In genomic region chr9:127776195-127776918, GRCh38 we compare ENCODE assay signal across 9 cellular contexts. TPM values are rescaled to one million over a fixed set of nuclear protein-coding genes. Genes with fewer than 3 reads are reported as not detected.
DNase-seq lines count a peak whose midpoint lies in the region; ATAC-seq, FAIRE-seq and TF ChIP-seq lines count a peak whose summit lies in the region.
"Had no signal": no experiment of that assay in that cellular context is flagged by ENCODE, and none has a peak within 500 bp of the region (broad histone marks: within the 10 kb centered on the region; RNA-seq: fewer than 3 reads in every experiment).

No MANE protein-coding gene starts in this region.

- no peaks in the 10 kb centered on the region for H3K79me1 ChIP-seq in H1 (ENCODE audit: low read depth, low read length)

- intact Hi-C loops in CD4-positive, alpha-beta memory T cell (cut with micrococcal nuclease), result loop anchor here (1.0 kb wide), 1 partner anchor 9 kb away; no protein-coding TSS in a partner anchor
- intact Hi-C loops in activated B cell treated with CpG ODN at 0.5 μM for 24 hours (cut with micrococcal nuclease), result loop anchor here (1.0 to 5.0 kb wide), 2 partner anchors 9 to 351 kb away; partner anchors contain the start of gene PTGES2

- ATAC-seq in HG02763 (IDR thresholded peaks at IDR 0.05; ENCODE audit: unreplicated experiment) (peak; percentile 25), activated B cell treated with CpG ODN at 0.5 μM for 24 hours (ENCODE audit: low read depth) (peak; percentile 49), foreskin keratinocyte (no peak)

- peaks cover 22% of the 10 kb centered on the region for H3K36me3 ChIP-seq in CD4-positive, alpha-beta memory T cell (ENCODE audit: insufficient read depth, low read length)
- no peaks in the 10 kb centered on the region for H3K36me3 ChIP-seq in H1 (ENCODE audit: control insufficient read depth in 2 of 4, insufficient read depth in 4 of 4, low read length in 3 of 4)

- H3K27me3 Mint-ChIP-seq in CD4-positive, alpha-beta memory T cell, result no peaks in the 10 kb centered on the region
- H3K27me3 Mint-ChIP-seq in activated B cell treated with CpG ODN at 0.5 μM for 24 hours, result no peaks in the 10 kb centered on the region

- WGBS in H1 (ENCODE audit: extremely low coverage in 1 of 2, insufficient coverage in 1 of 2, insufficient read length in 1 of 2, insufficient replicate concordance in 2 of 2, low coverage in 1 of 2, low lambda C conversion rate in 2 of 2, missing lambda C conversion rate in 1 of 2), 2 experiments, result 88% methylated on average over 13 of the region's 15 CpGs; no CpG with 5 or more reads in 1 of the 2 experiments

- TF ChIP-seq EP300 in H1 (IDR thresholded peaks at IDR 0.05; ENCODE audit: borderline replicate concordance in 1 of 2, low read depth in 2 of 2, low read length in 2 of 2), result peak in 1 of 2 experiments; percentile 99; a peak in 2 of 3 replicates

- no peak overlapping the region for H2BK120ac ChIP-seq in H1 (replicated peaks; ENCODE audit: low read depth, low read length)

- peak; percentile 76 to 88 (median 80) for DNase-seq in CD4-positive, alpha-beta memory T cell
- DNase-seq in activated B cell treated with CpG ODN at 0.5 μM for 24 hours, result peak; percentile 60
- peak in 1 of 2 experiments; percentile 76 for DNase-seq in H1 (ENCODE audit: low read depth in 1 of 2, low spot score in 2 of 2)
- peak; percentile 70 for DNase-seq in stimulated activated CD4-positive, alpha-beta T cell treated with anti-CD3 and anti-CD28 coated beads, Interleukin-4, amount 100 ng/mL, for 1 hour
- DNase-seq in foreskin keratinocyte, result no peak
- no peak for DNase-seq in HPDE6-E6E7 (ENCODE audit: extremely low spot score)
- DNase-seq in H4 (ENCODE audit: low spot score), result no peak

- POLR2A ChIA-PET in CD4-positive, alpha-beta memory T cell (lab: Charles Lee; ENCODE audit: partially characterized antibody), result interaction anchor here (0.8 to 15.3 kb wide), 12 partner anchors 7 to 291 kb away, joined by 3 to 377 read pairs (median 4); partner anchors contain the start of genes CDK9, ENG, NAIF1 and SH2D3C
- POLR2A ChIA-PET in activated B cell treated with CpG ODN at 0.5 μM for 24 hours (lab: Charles Lee) (interaction anchor here (0.6 to 1.5 kb wide), 9 partner anchors 9 to 140 kb away, joined by 3 to 28 read pairs (median 6); partner anchors contain the start of genes CDK9, ENG, PTRH1 and ST6GALNAC4), H1 (lab: Charles Lee; ENCODE audit: partially characterized antibody) (interaction anchor here (1.3 kb wide), 1 partner anchor 11 kb away, joined by 3 read pairs; no protein-coding TSS in a partner anchor)

- no peaks in the 10 kb centered on the region for H3K9me3 Mint-ChIP-seq in CD4-positive, alpha-beta memory T cell
- H3K9me3 Mint-ChIP-seq in activated B cell treated with CpG ODN at 0.5 μM for 24 hours, result no peaks in the 10 kb centered on the region

- peak overlapping the region; percentile 1 for H4K91ac ChIP-seq in H1 (replicated peaks; ENCODE audit: insufficient read length, low read length)

- H3K4me1 ChIP-seq in CD4-positive, alpha-beta memory T cell (ENCODE audit: insufficient read depth, low read length), result peaks cover 78% of the 10 kb centered on the region
- peaks cover 4 to 20% (median 15%) of the 10 kb centered on the region in 4 experiments for H3K4me1 ChIP-seq in H1 (replicated peaks in 1 of 4; ENCODE audit: control insufficient read depth in 3 of 4, insufficient read depth in 4 of 4, low read length in 3 of 4)
- H3K4me1 ChIP-seq in foreskin keratinocyte, result no peaks in the 10 kb centered on the region

- no peak for FAIRE-seq in H1 (lab: Jason Lieb, UNC)

- H4K20me1 ChIP-seq in H1 (replicated peaks in 1 of 2; ENCODE audit: control insufficient read depth in 1 of 2, insufficient read depth in 2 of 2, low read length in 2 of 2), result no peaks in the 10 kb centered on the region

- H3K23ac ChIP-seq in H1 (ENCODE audit: insufficient read length), result no peak overlapping the region

- H2BK5ac ChIP-seq in H1 (ENCODE audit: low read depth, low read length), result 0 out of 2 replicates have a peak overlapping the region, but pooled peaks have one; percentile 19

- TF ChIP-seq RAD21 in H1 (IDR thresholded peaks at IDR 0.05 in 1 of 2, conservative IDR thresholded peaks at IDR 0.05 in 1 of 2; ENCODE audit: low read depth in 2 of 2, low read length in 2 of 2), result no peak

- no peaks in the 10 kb centered on the region for H3K9me3 ChIP-seq in CD4-positive, alpha-beta memory T cell (ENCODE audit: control insufficient read depth in 1 of 2, low read length in 2 of 2)
- H3K9me3 ChIP-seq in H1 (ENCODE audit: insufficient read depth in 2 of 2, low read depth in 1 of 2, low read length in 1 of 2), result no peaks in the 10 kb centered on the region

- peak overlapping the region; percentile 47 for H4K5ac ChIP-seq in H1 (ENCODE audit: insufficient read length, low read depth, low read length)

- peak overlapping the region; percentile 91 for H3K27ac ChIP-seq in CD4-positive, alpha-beta memory T cell (ENCODE audit: low read depth, low read length)
- H3K27ac ChIP-seq in H1 (ENCODE audit: low read depth, low read length) (no peak overlapping the region), foreskin keratinocyte (no peak overlapping the region)

- H3K27me3 ChIP-seq in CD4-positive, alpha-beta memory T cell (ENCODE audit: insufficient read depth, low read length), result no peaks in the 10 kb centered on the region
- H3K27me3 ChIP-seq in H1 (replicated peaks in 1 of 4; ENCODE audit: control insufficient read depth in 3 of 4, extremely low read depth in 1 of 4, insufficient read depth in 3 of 4, low read length in 3 of 4) (no peaks in the 10 kb centered on the region), foreskin keratinocyte (no peaks in the 10 kb centered on the region)

- H3K4me3 ChIP-seq in CD4-positive, alpha-beta memory T cell (ENCODE audit: low read length in 2 of 2), result peak overlapping the region; percentile 63 to 97
- H3K4me3 ChIP-seq in H1 (ENCODE audit: extremely low read depth in 1 of 4, insufficient read depth in 2 of 4, low read depth in 3 of 4, low read length in 4 of 4), result no peak overlapping the region; a peak in 1 of 8 replicates

- H3K14ac ChIP-seq in H1 (ENCODE audit: insufficient read length), result no peak overlapping the region

- no peak overlapping the region for H4K8ac ChIP-seq in H1 (ENCODE audit: extremely low read depth, insufficient read depth, low read length)

- TF ChIP-seq CTCF in activated B cell treated with CpG ODN at 0.5 μM for 24 hours (IDR thresholded peaks at IDR 0.05), result no peak
- TF ChIP-seq CTCF in H1 (IDR thresholded peaks at IDR 0.05; ENCODE audit: control extremely low read depth in 1 of 3, insufficient read depth in 1 of 3, low read depth in 1 of 3, low read length in 3 of 3), result no peak
- TF ChIP-seq CTCF in foreskin keratinocyte (conservative IDR thresholded peaks at IDR 0.05), result no peak

- H3K4me2 ChIP-seq in H1 (ENCODE audit: insufficient read depth in 1 of 2, low read depth in 2 of 2, low read length in 2 of 2), result no peak overlapping the region

- TF ChIP-seq POLR2A in H1 (IDR thresholded peaks at IDR 0.05; ENCODE audit: control extremely low read depth in 1 of 2, low read depth in 2 of 2, low read length in 2 of 2), result no peak

- peak overlapping the region; percentile 14; the same call in 1 of the 2 replicates for H2BK12ac ChIP-seq in H1 (ENCODE audit: low read depth, low read length)

- peak overlapping the region; percentile 99 to 100 (median 100) for H3K4me3 Mint-ChIP-seq in CD4-positive, alpha-beta memory T cell
- peak overlapping the region; percentile 94 for H3K4me3 Mint-ChIP-seq in activated B cell treated with CpG ODN at 0.5 μM for 24 hours

- H3K79me2 ChIP-seq in H1 (ENCODE audit: control insufficient read depth in 1 of 2, insufficient read depth in 2 of 2, low read length in 2 of 2), result no peaks in the 10 kb centered on the region

- H3K4ac ChIP-seq in H1 (replicated peaks; ENCODE audit: insufficient read length, low read depth, low read length), result no peak overlapping the region

- H3K56ac ChIP-seq in H1 (replicated peaks; ENCODE audit: insufficient read length, low read depth, low read length), result no peak overlapping the region

- H2AK5ac ChIP-seq in H1 (ENCODE audit: low read depth, low read length), result no peak overlapping the region; the same call in 1 of the 2 replicates

- H3K18ac ChIP-seq in H1 (ENCODE audit: extremely low read depth, low read length), result 0 out of 2 replicates have a peak overlapping the region, but pooled peaks have one; percentile 28

- no peak overlapping the region; the same call in 1 of the 2 replicates for H2BK15ac ChIP-seq in H1 (ENCODE audit: low read length)

- CTCF ChIA-PET in CD4-positive, alpha-beta memory T cell (lab: Charles Lee; ENCODE audit: partially characterized antibody), result interaction anchor here (1.3 to 3.0 kb wide), 5 partner anchors 9 to 94 kb away, joined by 3 to 25 read pairs (median 6); partner anchors contain the start of genes CDK9 and TOR2A
- CTCF ChIA-PET in activated B cell treated with CpG ODN at 0.5 μM for 24 hours (lab: Charles Lee) (interaction anchor here (0.6 to 2.0 kb wide), 5 partner anchors 9 to 258 kb away, joined by 3 to 14 read pairs (median 5); partner anchors contain the start of gene CDK9), H1 (lab: Charles Lee; ENCODE audit: partially characterized antibody) (interaction anchor here (0.9 to 2.7 kb wide), 6 partner anchors 8 to 107 kb away, joined by 3 to 12 read pairs (median 4); partner anchors contain the start of genes CDK9 and TOR2A)

- H2AFZ ChIP-seq in H1 (ENCODE audit: low read length), result peak overlapping the region; percentile 83; the same call in 1 of the 2 replicates

- peaks cover 0 to 41% of the 10 kb centered on the region in 2 donors for H3K36me3 Mint-ChIP-seq in CD4-positive, alpha-beta memory T cell
- H3K36me3 Mint-ChIP-seq in activated B cell treated with CpG ODN at 0.5 μM for 24 hours (ENCODE audit: low read depth), result peaks cover 45% of the 10 kb centered on the region
- H3K36me3 Mint-ChIP-seq: brain had no signal

- H3K23me2 ChIP-seq in H1 (ENCODE audit: low read depth, low read length), result no peaks in the 10 kb centered on the region

- H3K9ac ChIP-seq in H1 (replicated peaks in 1 of 4; ENCODE audit: extremely low read depth in 1 of 4, low read depth in 3 of 4, low read length in 3 of 4), result no peak overlapping the region; a peak in 1 of 7 replicates

- peaks cover 19 to 69% (median 47%) of the 10 kb centered on the region in 4 donors for H3K4me1 Mint-ChIP-seq in CD4-positive, alpha-beta memory T cell
- peaks cover 57% of the 10 kb centered on the region for H3K4me1 Mint-ChIP-seq in activated B cell treated with CpG ODN at 0.5 μM for 24 hours

- H3K27ac Mint-ChIP-seq in CD4-positive, alpha-beta memory T cell, result peak overlapping the region; percentile 96 to 98 (median 97)
- H3K27ac Mint-ChIP-seq in activated B cell treated with CpG ODN at 0.5 μM for 24 hours, result peak overlapping the region; percentile 98

- H2BK20ac ChIP-seq in H1 (ENCODE audit: low read length), result no peak overlapping the region; the same call in 1 of the 2 replicates

RNA-seq across cellular contexts. Expression of gene SH2D3C, which starts 2.1 kb away (rescaled TPM):
- total RNA-seq in CD4-positive, alpha-beta memory T cell, result 10 to 100 TPM; 43.4 to 48.6 TPM
- polyA plus RNA-seq in CD4-positive, alpha-beta memory T cell, result 10 to 100 TPM in 1 of 2 donors, 1 to 10 TPM in 1; 8.7 to 51.5 TPM
- total RNA-seq in activated B cell treated with CpG ODN at 0.5 μM for 24 hours, result 49.2 and 51.8 TPM in 2 replicates
- total RNA-seq in H1 (2021; fragmentation: NEBNext Ultra II Directional; extraction: Animal tissue kit (Norgen Biotek cat#: 25700)), result 6.4 and 7.3 TPM in 2 replicates
- polyA plus RNA-seq in H1 (2011; rRNA removed), result 8.1 and 12.3 TPM in 2 replicates
- 4.1 TPM for polyA plus RNA-seq in H1 (2011; cell fraction: cytosol; rRNA removed)
- polyA plus RNA-seq in H1 (2011; cell fraction: nucleus; rRNA removed), result 7.2 TPM
- 3.5 to 7.1 TPM (median 5.6 TPM) in 4 replicates for polyA plus RNA-seq in H1 (2012, experiment 1 of 2)
- polyA plus RNA-seq in H1 (2012, experiment 2 of 2), result 5.4 TPM
- polyA plus RNA-seq in H1 (2013, experiment 1 of 2), result 2.8 TPM
- 2.7 TPM for polyA plus RNA-seq in H1 (2013, experiment 2 of 2)
- polyA minus RNA-seq in H1 (2011; rRNA and poly(A)+ RNA removed), result 4.2 and 4.4 TPM in 2 replicates
- polyA minus RNA-seq in H1 (2011; cell fraction: cytosol; rRNA and poly(A)+ RNA removed), result 3.4 TPM
- 9.1 TPM for polyA minus RNA-seq in H1 (2011; cell fraction: nucleus; rRNA and poly(A)+ RNA removed)
- total RNA-seq in foreskin keratinocyte, result 0.17 and 0.28 TPM in 2 replicates
- 0.16 and 0.28 TPM in 2 replicates for polyA plus RNA-seq in foreskin keratinocyte
- 0.12 and 0.23 TPM in 2 replicates for total RNA-seq in H4 (2014; rRNA removed; shearing (Covaris generic))

RNA-seq across cellular contexts. Expression of gene CDK9, which starts 9.5 kb away (rescaled TPM):
- 100 to 1,000 TPM; 127 to 138 TPM for total RNA-seq in CD4-positive, alpha-beta memory T cell
- polyA plus RNA-seq in CD4-positive, alpha-beta memory T cell, result 10 to 100 TPM; 35.4 to 63.6 TPM
- total RNA-seq in activated B cell treated with CpG ODN at 0.5 μM for 24 hours (132 and 137 TPM in 2 replicates), foreskin keratinocyte (43.0 and 44.9 TPM in 2 replicates)
- 86.3 and 87.5 TPM in 2 replicates for total RNA-seq in H1 (2021; fragmentation: NEBNext Ultra II Directional; extraction: Animal tissue kit (Norgen Biotek cat#: 25700))
- polyA plus RNA-seq in H1 (2011; rRNA removed) (69.1 and 94.0 TPM in 2 replicates), foreskin keratinocyte (52.9 and 58.9 TPM in 2 replicates)
- polyA plus RNA-seq in H1 (2011; cell fraction: cytosol; rRNA removed), result 79.0 TPM
- polyA plus RNA-seq in H1 (2011; cell fraction: nucleus; rRNA removed), result 126 TPM
- polyA plus RNA-seq in H1 (2012, experiment 1 of 2), result 55.7 to 89.9 TPM (median 79.6 TPM) in 4 replicates
- 70.2 TPM for polyA plus RNA-seq in H1 (2012, experiment 2 of 2)
- polyA plus RNA-seq in H1 (2013, experiment 1 of 2), result 42.8 TPM
- polyA plus RNA-seq in H1 (2013, experiment 2 of 2), result 41.6 TPM
- polyA minus RNA-seq in H1 (2011; rRNA and poly(A)+ RNA removed), result 75.4 and 85.6 TPM in 2 replicates
- polyA minus RNA-seq in H1 (2011; cell fraction: cytosol; rRNA and poly(A)+ RNA removed), result 42.9 TPM
- polyA minus RNA-seq in H1 (2011; cell fraction: nucleus; rRNA and poly(A)+ RNA removed), result 73.9 TPM
- total RNA-seq in H4 (2014; rRNA removed; shearing (Covaris generic)), result 22.8 and 24.8 TPM in 2 replicates

RNA-seq across cellular contexts. Expression of gene FPGS, which starts 26.3 kb away (rescaled TPM):
- 100 to 1,000 TPM; 100 to 101 TPM for total RNA-seq in CD4-positive, alpha-beta memory T cell
- 10 to 100 TPM; 49.4 to 54.6 TPM for polyA plus RNA-seq in CD4-positive, alpha-beta memory T cell
- total RNA-seq in activated B cell treated with CpG ODN at 0.5 μM for 24 hours, result 105 and 135 TPM in 2 replicates
- total RNA-seq in H1 (2021; fragmentation: NEBNext Ultra II Directional; extraction: Animal tissue kit (Norgen Biotek cat#: 25700)), result 62.4 and 63.7 TPM in 2 replicates
- polyA plus RNA-seq in H1 (2011; rRNA removed), result 83.0 and 125 TPM in 2 replicates
- polyA plus RNA-seq in H1 (2011; cell fraction: cytosol; rRNA removed), result 71.0 TPM
- 156 TPM for polyA plus RNA-seq in H1 (2011; cell fraction: nucleus; rRNA removed)
- polyA plus RNA-seq in H1 (2012, experiment 1 of 2), result 56.8 to 70.0 TPM (median 66.4 TPM) in 4 replicates
- polyA plus RNA-seq in H1 (2012, experiment 2 of 2), result 58.0 TPM
- 38.7 TPM for polyA plus RNA-seq in H1 (2013, experiment 1 of 2)
- 35.7 TPM for polyA plus RNA-seq in H1 (2013, experiment 2 of 2)
- 55.2 and 85.0 TPM in 2 replicates for polyA minus RNA-seq in H1 (2011; rRNA and poly(A)+ RNA removed)
- polyA minus RNA-seq in H1 (2011; cell fraction: cytosol; rRNA and poly(A)+ RNA removed), result 72.3 TPM
- 52.7 TPM for polyA minus RNA-seq in H1 (2011; cell fraction: nucleus; rRNA and poly(A)+ RNA removed)
- 72.6 and 77.1 TPM in 2 replicates for total RNA-seq in foreskin keratinocyte
- polyA plus RNA-seq in foreskin keratinocyte, result 82.3 and 83.5 TPM in 2 replicates
- 32.8 and 49.8 TPM in 2 replicates for total RNA-seq in H4 (2014; rRNA removed; shearing (Covaris generic))

RNA-seq across cellular contexts. Expression of gene TOR2A, which starts 41.3 kb away (rescaled TPM):
- 10 to 100 TPM; 14.3 to 18.4 TPM for total RNA-seq in CD4-positive, alpha-beta memory T cell
- 10 to 100 TPM; 23.2 to 27.1 TPM for polyA plus RNA-seq in CD4-positive, alpha-beta memory T cell
- total RNA-seq in activated B cell treated with CpG ODN at 0.5 μM for 24 hours, result 13.8 and 15.1 TPM in 2 replicates
- 18.4 and 18.7 TPM in 2 replicates for total RNA-seq in H1 (2021; fragmentation: NEBNext Ultra II Directional; extraction: Animal tissue kit (Norgen Biotek cat#: 25700))
- polyA plus RNA-seq in H1 (2011; rRNA removed), result 24.9 and 34.2 TPM in 2 replicates
- polyA plus RNA-seq in H1 (2011; cell fraction: cytosol; rRNA removed), result 18.8 TPM
- 24.8 TPM for polyA plus RNA-seq in H1 (2011; cell fraction: nucleus; rRNA removed)
- polyA plus RNA-seq in H1 (2012, experiment 1 of 2), result 10.1 to 23.2 TPM (median 21.4 TPM) in 4 replicates
- polyA plus RNA-seq in H1 (2012, experiment 2 of 2), result 18.1 TPM
- polyA plus RNA-seq in H1 (2013, experiment 1 of 2), result 18.7 TPM
- polyA plus RNA-seq in H1 (2013, experiment 2 of 2), result 21.8 TPM
- polyA minus RNA-seq in H1 (2011; rRNA and poly(A)+ RNA removed), result 4.3 and 4.4 TPM in 2 replicates
- polyA minus RNA-seq in H1 (2011; cell fraction: cytosol; rRNA and poly(A)+ RNA removed), result 11.2 TPM
- 9.3 TPM for polyA minus RNA-seq in H1 (2011; cell fraction: nucleus; rRNA and poly(A)+ RNA removed)
- 9.2 and 10.8 TPM in 2 replicates for total RNA-seq in foreskin keratinocyte
- 16.7 and 18.5 TPM in 2 replicates for polyA plus RNA-seq in foreskin keratinocyte
- 6.3 and 11.5 TPM in 2 replicates for total RNA-seq in H4 (2014; rRNA removed; shearing (Covaris generic))

Comparison
In these comparisons a context has a peak if more than half of its experiments do, and no peak if none do; other contexts are left out.
1. DNase-seq: peak in CD4-positive, alpha-beta memory T cell (5 of 5), activated B cell treated with CpG ODN at 0.5 μM for 24 hours (single experiment) and stimulated activated CD4-positive, alpha-beta T cell treated with anti-CD3 and anti-CD28 coated beads, Interleukin-4, amount 100 ng/mL, for 1 hour (single experiment); none in foreskin keratinocyte (0 of 2), HPDE6-E6E7 (single experiment) and H4 (single experiment).
2. H3K4me3 ChIP-seq: peak in CD4-positive, alpha-beta memory T cell (2 of 2); none in H1 (0 of 4).